Comparison of ENCODE assay signal across 2 cellular contexts in genomic region chrX:1094934-1095333, GRCh38.
TF ChIP-seq lines count a peak whose summit lies in the region.

No MANE protein-coding gene starts in this region.

TF ChIP-seq in H1, 55 proteins besides CTCF, POLR2A, EP300 and RAD21:
- TF ChIP-seq KDM1A (IDR thresholded peaks at IDR 0.05; ENCODE audit: borderline replicate concordance, low read length) (no peak), BCL11A (IDR thresholded peaks at IDR 0.05; ENCODE audit: low read depth in 2 of 2, low read length in 2 of 2) (no peak), RNF2 (IDR thresholded peaks at IDR 0.05; ENCODE audit: borderline replicate concordance, low read depth, low read length, missing control alignments, poor library complexity, severe bottlenecking) (no peak), SIN3A (conservative IDR thresholded peaks at IDR 0.05 in 1 of 2, IDR thresholded peaks at IDR 0.05 in 1 of 2; ENCODE audit: low read depth in 1 of 2, low read length in 2 of 2) (no peak), CHD2 (IDR thresholded peaks at IDR 0.05; ENCODE audit: low read length) (no peak), HDAC6 (IDR thresholded peaks at IDR 0.05; ENCODE audit: low read depth, low read length) (no peak), MAFK (IDR thresholded peaks at IDR 0.05; ENCODE audit: low read depth, low read length) (no peak), SUZ12 (IDR thresholded peaks at IDR 0.05; ENCODE audit: low read length) (no peak), PHF8 (conservative IDR thresholded peaks at IDR 0.05; ENCODE audit: low read depth, low read length) (no peak), EGR1 (IDR thresholded peaks at IDR 0.05; ENCODE audit: borderline replicate concordance, low read depth, low read length) (no peak), CBX5 (IDR thresholded peaks at IDR 0.05; ENCODE audit: low read depth, low read length) (no peak), EZH2 (IDR thresholded peaks at IDR 0.05; ENCODE audit: low read depth, low read length, severe bottlenecking) (no peak), CBX8 (IDR thresholded peaks at IDR 0.05; ENCODE audit: borderline replicate concordance, low read depth, low read length) (no peak), SIX5 (IDR thresholded peaks at IDR 0.05; ENCODE audit: low read depth, low read length) (no peak), TAF7 (optimal IDR thresholded peaks at IDR 0.05; ENCODE audit: borderline replicate concordance, low read depth, low read length) (no peak), RXRA (IDR thresholded peaks at IDR 0.05; ENCODE audit: insufficient read depth, low read depth, low read length) (no peak), CEBPB (IDR thresholded peaks at IDR 0.05; ENCODE audit: low read depth, low read length) (no peak), SP4 (IDR thresholded peaks at IDR 0.05; ENCODE audit: low read length) (no peak)
- TF ChIP-seq, protein P1, sequence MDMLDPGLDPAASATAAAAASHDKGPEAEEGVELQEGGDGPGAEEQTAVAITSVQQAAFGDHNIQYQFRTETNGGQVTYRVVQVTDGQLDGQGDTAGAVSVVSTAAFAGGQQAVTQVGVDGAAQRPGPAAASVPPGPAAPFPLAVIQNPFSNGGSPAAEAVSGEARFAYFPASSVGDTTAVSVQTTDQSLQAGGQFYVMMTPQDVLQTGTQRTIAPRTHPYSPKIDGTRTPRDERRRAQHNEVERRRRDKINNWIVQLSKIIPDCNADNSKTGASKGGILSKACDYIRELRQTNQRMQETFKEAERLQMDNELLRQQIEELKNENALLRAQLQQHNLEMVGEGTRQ (IDR thresholded peaks at IDR 0.05; ENCODE audit: low read length), result no peak
TF ChIP-seq in H1: peak in this region for 0.

TF ChIP-seq in neural cell, 6 proteins besides CTCF, POLR2A, EP300 and RAD21:
- TF ChIP-seq SMC3 (conservative IDR thresholded peaks at IDR 0.05; ENCODE audit: poor library complexity), result no peak
- TF ChIP-seq EZH2 (IDR thresholded peaks at IDR 0.05; ENCODE audit: borderline replicate concordance, insufficient read depth, low read length, poor library complexity, severe bottlenecking), result no peak
- TF ChIP-seq MXI1 (conservative IDR thresholded peaks at IDR 0.05; ENCODE audit: poor library complexity, severe bottlenecking), result no peak
- TF ChIP-seq, protein P2, sequence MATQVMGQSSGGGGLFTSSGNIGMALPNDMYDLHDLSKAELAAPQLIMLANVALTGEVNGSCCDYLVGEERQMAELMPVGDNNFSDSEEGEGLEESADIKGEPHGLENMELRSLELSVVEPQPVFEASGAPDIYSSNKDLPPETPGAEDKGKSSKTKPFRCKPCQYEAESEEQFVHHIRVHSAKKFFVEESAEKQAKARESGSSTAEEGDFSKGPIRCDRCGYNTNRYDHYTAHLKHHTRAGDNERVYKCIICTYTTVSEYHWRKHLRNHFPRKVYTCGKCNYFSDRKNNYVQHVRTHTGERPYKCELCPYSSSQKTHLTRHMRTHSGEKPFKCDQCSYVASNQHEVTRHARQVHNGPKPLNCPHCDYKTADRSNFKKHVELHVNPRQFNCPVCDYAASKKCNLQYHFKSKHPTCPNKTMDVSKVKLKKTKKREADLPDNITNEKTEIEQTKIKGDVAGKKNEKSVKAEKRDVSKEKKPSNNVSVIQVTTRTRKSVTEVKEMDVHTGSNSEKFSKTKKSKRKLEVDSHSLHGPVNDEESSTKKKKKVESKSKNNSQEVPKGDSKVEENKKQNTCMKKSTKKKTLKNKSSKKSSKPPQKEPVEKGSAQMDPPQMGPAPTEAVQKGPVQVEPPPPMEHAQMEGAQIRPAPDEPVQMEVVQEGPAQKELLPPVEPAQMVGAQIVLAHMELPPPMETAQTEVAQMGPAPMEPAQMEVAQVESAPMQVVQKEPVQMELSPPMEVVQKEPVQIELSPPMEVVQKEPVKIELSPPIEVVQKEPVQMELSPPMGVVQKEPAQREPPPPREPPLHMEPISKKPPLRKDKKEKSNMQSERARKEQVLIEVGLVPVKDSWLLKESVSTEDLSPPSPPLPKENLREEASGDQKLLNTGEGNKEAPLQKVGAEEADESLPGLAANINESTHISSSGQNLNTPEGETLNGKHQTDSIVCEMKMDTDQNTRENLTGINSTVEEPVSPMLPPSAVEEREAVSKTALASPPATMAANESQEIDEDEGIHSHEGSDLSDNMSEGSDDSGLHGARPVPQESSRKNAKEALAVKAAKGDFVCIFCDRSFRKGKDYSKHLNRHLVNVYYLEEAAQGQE (IDR thresholded peaks at IDR 0.05; ENCODE audit: borderline replicate concordance), result no peak
- TF ChIP-seq POLR2AphosphoS5 (IDR thresholded peaks at IDR 0.05), result no peak
- no peak for TF ChIP-seq TAF1 (IDR thresholded peaks at IDR 0.05; ENCODE audit: low read depth)
